In the genomic region with DNA sequence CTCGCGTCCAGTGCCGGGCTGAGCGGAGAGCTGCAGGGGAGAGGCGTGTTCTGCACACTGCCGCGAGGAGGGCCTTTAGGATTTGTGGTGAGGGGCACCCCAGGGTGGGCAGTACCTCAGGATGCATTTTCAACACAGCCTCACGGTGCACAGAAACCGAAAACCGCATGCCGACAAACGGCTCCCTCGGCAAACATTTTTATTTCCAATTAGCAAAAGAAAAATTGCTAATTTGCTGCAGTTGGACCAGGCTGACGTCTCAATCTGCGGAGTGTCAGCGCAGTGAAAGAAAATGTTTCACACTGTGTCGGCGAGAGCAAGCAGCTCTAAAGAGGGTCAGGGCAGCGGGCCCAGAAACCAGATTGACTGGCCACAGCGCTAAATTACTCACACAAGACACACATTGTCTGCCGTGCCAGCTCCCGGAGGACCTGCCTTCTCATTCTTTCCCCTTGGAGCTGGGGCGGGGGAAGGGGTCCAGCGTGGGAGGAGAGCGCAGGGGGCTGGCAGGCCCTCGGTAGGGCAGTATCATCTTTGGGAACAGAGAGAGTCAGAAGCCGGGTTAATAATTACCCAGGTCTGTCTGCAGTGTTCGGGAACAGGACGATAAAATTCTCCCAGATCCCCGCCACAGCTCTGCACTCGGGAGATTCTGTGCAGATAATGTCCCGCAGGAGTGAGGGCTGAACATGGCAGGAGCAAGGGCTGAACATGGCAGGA, we compare ENCODE assay signal across 10 cellular contexts.
DNase-seq lines count a peak whose midpoint lies in the region; ATAC-seq and TF ChIP-seq lines count a peak whose summit lies in the region.
"Had no signal": no experiment of that assay in that cellular context is flagged by ENCODE, and none has a peak within 500 bp of the region (broad histone marks: within the 10 kb centered on the region; RNA-seq: fewer than 3 reads in every experiment).

No MANE protein-coding gene starts in this region.

- 4% methylated on average over 28 of the region's 32 CpGs for WGBS in mammary epithelial cell (ENCODE audit: low coverage, missing lambda C conversion rate)

- H3K27me3 ChIP-seq in mammary epithelial cell (ENCODE audit: insufficient read depth, low read length): no peaks in the 10 kb centered on the region

- POLR2A ChIA-PET in activated CD4-positive, alpha-beta memory T cell treated with anti-CD3 and anti-CD28 coated beads, Interleukin-2, amount 10 ng/mL, durations not matched to agents 7 days and 5 days (lab: Charles Lee): no interaction called here

- H3K4me2 ChIP-seq in mammary epithelial cell (ENCODE audit: insufficient read depth, low read depth, low read length): no peak overlapping the region

- no peak for TF ChIP-seq CTCF in mammary epithelial cell (conservative IDR thresholded peaks at IDR 0.05 in 1 of 2, IDR thresholded peaks at IDR 0.05 in 1 of 2; ENCODE audit: extremely low read depth in 1 of 2, insufficient read depth in 1 of 2, low read depth in 1 of 2, low read length in 2 of 2)

- H3K79me2 ChIP-seq in mammary epithelial cell (ENCODE audit: insufficient read depth, low read length): no peaks in the 10 kb centered on the region

- no peaks in the 10 kb centered on the region for H3K36me3 ChIP-seq in mammary epithelial cell (ENCODE audit: insufficient read depth, low read length)

- DNase-seq in G401 (ENCODE audit: low spot score) (peak; percentile 63), mammary epithelial cell (peak; percentile 0), hypothalamus (lab: John Stamatoyannopoulos, UW) (peak in 49 of 51 donors; percentile 10 to 96 (median 83)), renal cortical epithelial cell (ENCODE audit: low read depth) (peak; percentile 63), NCI-H69 (lab: John Stamatoyannopoulos, UW) (no peak)
- no peak for DNase-seq in activated CD4-positive, alpha-beta memory T cell treated with anti-CD3 and anti-CD28 coated beads, Interleukin-2, amount 10 ng/mL, durations not matched to agents 7 days and 5 days
- DNase-seq: activated naive CD4-positive, alpha-beta T cell treated with anti-CD3 and anti-CD28 coated beads for 36 hours had no signal

- intact Hi-C loops in mammary epithelial cell (cut with micrococcal nuclease): no loop called here

- H3K27ac ChIP-seq in mammary epithelial cell (ENCODE audit: insufficient read depth, low read depth, low read length): no peak overlapping the region

- no peak for ATAC-seq in GM19324 (IDR thresholded peaks at IDR 0.05; ENCODE audit: low FRiP score, unreplicated experiment)
- ATAC-seq in HG03432 (IDR thresholded peaks at IDR 0.05; ENCODE audit: unreplicated experiment): no peak

- H2AFZ ChIP-seq in mammary epithelial cell (ENCODE audit: low read depth, low read length): no peak overlapping the region

- no peaks in the 10 kb centered on the region for H3K27me3 Mint-ChIP-seq in activated CD4-positive, alpha-beta memory T cell treated with anti-CD3 and anti-CD28 coated beads, Interleukin-2, amount 10 ng/mL, durations not matched to agents 7 days and 5 days

- no peak overlapping the region for H3K4me3 Mint-ChIP-seq in activated CD4-positive, alpha-beta memory T cell treated with anti-CD3 and anti-CD28 coated beads, Interleukin-2, amount 10 ng/mL, durations not matched to agents 7 days and 5 days
- H3K4me3 Mint-ChIP-seq: activated naive CD4-positive, alpha-beta T cell treated with anti-CD3 and anti-CD28 coated beads for 36 hours; IgD-negative memory B cell had no signal

- no peak overlapping the region for H3K9ac ChIP-seq in mammary epithelial cell (ENCODE audit: insufficient read depth, low read length)

- H3K27ac Mint-ChIP-seq in activated CD4-positive, alpha-beta memory T cell treated with anti-CD3 and anti-CD28 coated beads, Interleukin-2, amount 10 ng/mL, durations not matched to agents 7 days and 5 days: no peak overlapping the region
- H3K27ac Mint-ChIP-seq: activated naive CD4-positive, alpha-beta T cell treated with anti-CD3 and anti-CD28 coated beads for 36 hours; IgD-negative memory B cell had no signal

- H3K4me3 ChIP-seq in mammary epithelial cell (replicated peaks in 1 of 3; ENCODE audit: insufficient read depth in 1 of 3, low read depth in 2 of 3, low read length in 3 of 3): no peak overlapping the region

- peaks cover 14% of the 10 kb centered on the region for H3K9me3 ChIP-seq in mammary epithelial cell (replicated peaks; ENCODE audit: insufficient read depth, low read length)

- dilution Hi-C loops in mammary epithelial cell (cut with HindIII; ENCODE audit: low sequenced_read_pairs): no loop called here

- H4K20me1 ChIP-seq in mammary epithelial cell (ENCODE audit: insufficient read depth, low read length): no peaks in the 10 kb centered on the region

- no peaks in the 10 kb centered on the region for H3K36me3 Mint-ChIP-seq in activated CD4-positive, alpha-beta memory T cell treated with anti-CD3 and anti-CD28 coated beads, Interleukin-2, amount 10 ng/mL, durations not matched to agents 7 days and 5 days (ENCODE audit: low read depth)
- H3K36me3 Mint-ChIP-seq: IgD-negative memory B cell had no signal

- H3K4me1 Mint-ChIP-seq in activated CD4-positive, alpha-beta memory T cell treated with anti-CD3 and anti-CD28 coated beads, Interleukin-2, amount 10 ng/mL, durations not matched to agents 7 days and 5 days: no peaks in the 10 kb centered on the region
- H3K4me1 Mint-ChIP-seq: IgD-negative memory B cell had no signal

- H3K4me1 ChIP-seq in mammary epithelial cell (ENCODE audit: insufficient read depth, low read length): no peaks in the 10 kb centered on the region

- in situ Hi-C loops in G401 (cut with HindIII; ENCODE audit: low sequenced_read_pairs): no loop called here
- in situ Hi-C loops in mammary epithelial cell (cut with MboI; ENCODE audit: low sequenced_read_pairs in 2 of 2): no loop called here

- BruUV-seq in mammary epithelial cell (replicated peaks; lab: Mats Ljungman, UMichigan): no TSS peak

- CTCF ChIA-PET in mammary epithelial cell (lab: Charles Lee; ENCODE audit: low non-redundant PET): no interaction called here
- CTCF ChIA-PET in activated CD4-positive, alpha-beta memory T cell treated with anti-CD3 and anti-CD28 coated beads, Interleukin-2, amount 10 ng/mL, durations not matched to agents 7 days and 5 days (lab: Charles Lee): no interaction called here

- H3K9me3 Mint-ChIP-seq in activated CD4-positive, alpha-beta memory T cell treated with anti-CD3 and anti-CD28 coated beads, Interleukin-2, amount 10 ng/mL, durations not matched to agents 7 days and 5 days: no peaks in the 10 kb centered on the region
- H3K9me3 Mint-ChIP-seq: activated naive CD4-positive, alpha-beta T cell treated with anti-CD3 and anti-CD28 coated beads for 36 hours; IgD-negative memory B cell had no signal

Comparison
In these comparisons a context has a peak if more than half of its experiments do, and no peak if none do; other contexts are left out.
1. DNase-seq: peak in G401 (single experiment), mammary epithelial cell (single experiment), hypothalamus (49 of 51) and renal cortical epithelial cell (single experiment); none in activated CD4-positive, alpha-beta memory T cell treated with anti-CD3 and anti-CD28 coated beads, Interleukin-2, amount 10 ng/mL, durations not matched to agents 7 days and 5 days (single experiment) and NCI-H69 (single experiment).